In genomic region chr6:147508073-147508870, GRCh38 we compare ENCODE assay signal across 10 cellular contexts. TPM values are rescaled to one million over a fixed set of nuclear protein-coding genes. Genes with fewer than 3 reads are reported as not detected.
A peak's percentile ranks its signal among the peaks of the same experiment; 100 is the strongest.
DNase-seq lines count a peak whose midpoint lies in the region; ATAC-seq, FAIRE-seq and TF ChIP-seq lines count a peak whose summit lies in the region.
"Had no signal": no experiment of that assay in that cellular context is flagged by ENCODE, and none has a peak within 500 bp of the region (broad histone marks: within the 10 kb centered on the region; RNA-seq: fewer than 3 reads in every experiment).

Gene SAMD5, plus strand, starts transcription at chr6:147508690. Its CDS starts 239 bp downstream, at chr6:147508929.

- H3K27ac ChIP-seq in gastroesophageal sphincter, result peak within 1 kb of the TSS in 2 of 4 donors; percentile 53 to 70
- H3K27ac ChIP-seq: C4-2B had no signal

- DNase-seq in NCI-H1092 treated with DMSO at 0.1 percent for 48 hours (lab: John Stamatoyannopoulos, UW), result peak; percentile 0
- DNase-seq in NCI-H1092 (lab: John Stamatoyannopoulos, UW), result no peak
- peak; percentile 47 to 77 for DNase-seq in HAP-1 (ENCODE audit: low spot score in 2 of 2)
- DNase-seq in NCI-H1105 (lab: John Stamatoyannopoulos, UW), result peak; percentile 40
- DNase-seq in activated T-cell treated with anti-CD3 and anti-CD28 coated beads, Interleukin-2, amount 50 U/mL, for 72 hours, result peak; percentile 12 to 25
- no peak for DNase-seq in D721Med (ENCODE audit: insufficient read length, low spot score)

- no peaks in the 10 kb centered on the region for H3K9me3 Mint-ChIP-seq in activated T-cell treated with anti-CD3 and anti-CD28 coated beads, Interleukin-2, amount 50 U/mL, for 72 hours

- H3K27me3 ChIP-seq in HAP-1 (ENCODE audit: low read depth) (peaks cover 32% of the 10 kb centered on the region), gastroesophageal sphincter (peaks cover 81% of the 10 kb centered on the region), neuron (ENCODE audit: insufficient read depth, low read length) (peaks cover 49% of the 10 kb centered on the region)

- TF ChIP-seq POLR2A in gastroesophageal sphincter (IDR thresholded peaks at IDR 0.05), result peak in 1 of 2 donors; percentile 22

- H3K27ac Mint-ChIP-seq in activated T-cell treated with anti-CD3 and anti-CD28 coated beads, Interleukin-2, amount 50 U/mL, for 72 hours, result no peak within 1 kb of the TSS

- TF ChIP-seq CTCF in gastroesophageal sphincter (IDR thresholded peaks at IDR 0.05), result peak in 1 of 4 experiments; percentile 3
- TF ChIP-seq CTCF in D721Med (IDR thresholded peaks at IDR 0.05; ENCODE audit: insufficient read depth, missing control alignments), result no peak

- H3K27me3 Mint-ChIP-seq in activated T-cell treated with anti-CD3 and anti-CD28 coated beads, Interleukin-2, amount 50 U/mL, for 72 hours (ENCODE audit: low read depth), result peaks cover 50% of the 10 kb centered on the region

- H3K9me3 ChIP-seq in HAP-1, result no peaks in the 10 kb centered on the region
- H3K9me3 ChIP-seq in gastroesophageal sphincter, result no peaks in the 10 kb centered on the region
- no peaks in the 10 kb centered on the region for H3K9me3 ChIP-seq in neuron (ENCODE audit: low read length)

- 0% methylated on average over 3 of the region's 86 CpGs; no CpG with 5 or more reads in 1 of the 2 donors for WGBS in gastroesophageal sphincter (ENCODE audit: low coverage in 1 of 2), 2 donors

- peak within 1 kb of the TSS; percentile 87 to 89 for H3K4me3 Mint-ChIP-seq in activated T-cell treated with anti-CD3 and anti-CD28 coated beads, Interleukin-2, amount 50 U/mL, for 72 hours

- in situ Hi-C loops in HAP-1 (cut with MboI; ENCODE audit: low sequenced_read_pairs), result loop anchor here (10.0 to 25.0 kb wide), 2 partner anchors 304 to 657 kb away; no protein-coding TSS in a partner anchor

- H3K36me3 Mint-ChIP-seq in activated T-cell treated with anti-CD3 and anti-CD28 coated beads, Interleukin-2, amount 50 U/mL, for 72 hours (ENCODE audit: insufficient read depth in 2 of 2), result no peaks in the 10 kb centered on the region

- peak within 1 kb of the TSS; percentile 72 for H2AFZ ChIP-seq in neuron (ENCODE audit: low read depth, low read length)

- TF ChIP-seq EP300 in gastroesophageal sphincter (IDR thresholded peaks at IDR 0.05), result no peak

- H3K4me1 ChIP-seq in HAP-1 (no peaks in the 10 kb centered on the region; the same call in 1 of the 2 replicates), gastroesophageal sphincter (peaks cover 0 to 33% (median 12%) of the 10 kb centered on the region in 3 donors), neuron (ENCODE audit: insufficient read depth, low read length) (peaks cover 20% of the 10 kb centered on the region)

- FAIRE-seq in D721Med (lab: Jason Lieb, UNC), result no peak
- FAIRE-seq: colon had no signal

- H3K36me3 ChIP-seq in HAP-1 (replicated peaks) (no peaks in the 10 kb centered on the region), gastroesophageal sphincter (no peaks in the 10 kb centered on the region), neuron (ENCODE audit: insufficient read depth, low read length) (no peaks in the 10 kb centered on the region)

- peak; percentile 59 to 60 for ATAC-seq in activated T-cell treated with anti-CD3 and anti-CD28 coated beads, Interleukin-2, amount 50 U/mL, for 72 hours (replicated peaks in 1 of 2)
- ATAC-seq in gastroesophageal sphincter, result peak; percentile 68

- H3K4me3 ChIP-seq in HAP-1 (peak within 1 kb of the TSS; percentile 43), gastroesophageal sphincter (peak within 1 kb of the TSS; percentile 32 to 63), neuron (ENCODE audit: low read length) (peak within 1 kb of the TSS; percentile 51)

- H3K4me1 Mint-ChIP-seq in activated T-cell treated with anti-CD3 and anti-CD28 coated beads, Interleukin-2, amount 50 U/mL, for 72 hours (ENCODE audit: low read depth), result peaks cover 11% of the 10 kb centered on the region

RNA-seq across cellular contexts. Expression of gene SAMD5, which starts in this region (rescaled TPM):
- under 1 TPM in 1 of 2 donors, not detected in 1; 0.05 TPM for total RNA-seq in activated T-cell treated with anti-CD3 and anti-CD28 coated beads, Interleukin-2, amount 50 U/mL, for 72 hours
- total RNA-seq in gastroesophageal sphincter, result 1 to 10 TPM in 1 of 4 donors, under 1 TPM in 3; 0.93 to 1.3 (median 0.96) TPM

Comparison
In these comparisons a context has a peak if more than half of its experiments do, and no peak if none do; other contexts are left out.
1. DNase-seq: peak in NCI-H1092 treated with DMSO at 0.1 percent for 48 hours (single experiment), HAP-1 (2 of 2) and NCI-H1105 (single experiment); none in NCI-H1092 (single experiment) and D721Med (single experiment).
2. Peak in DNase-seq and ATAC-seq in activated T-cell treated with anti-CD3 and anti-CD28 coated beads, Interleukin-2, amount 50 U/mL, for 72 hours; RNA of the gene not detected or under 1 TPM.
3. Peak in every context shown above with its lines, with median percentiles within 50 percentile points of each other: H3K4me3 ChIP-seq.